ENCODE assay signal across 23 cellular contexts in the genomic region with DNA sequence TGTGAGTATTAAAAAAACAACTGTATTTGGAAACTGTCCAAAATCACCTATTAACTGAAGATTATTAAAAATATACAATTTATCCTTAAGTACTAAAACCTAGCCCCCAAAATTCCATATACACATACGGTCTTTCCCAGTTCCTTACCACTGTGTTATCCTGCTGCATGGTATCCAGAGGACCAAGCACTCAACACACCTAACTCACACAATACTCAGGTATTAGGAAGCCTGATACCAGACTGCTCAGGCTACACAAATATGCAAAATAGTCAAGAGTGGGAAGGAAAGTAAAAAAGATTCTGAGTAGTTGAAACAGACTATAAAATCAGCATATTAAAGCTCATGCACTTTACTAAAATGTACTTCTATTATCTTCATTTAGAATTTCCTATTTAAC.
"Had no signal": no experiment of that assay in that cellular context is flagged by ENCODE, and none has a peak within 500 bp of the region (broad histone marks: within the 10 kb centered on the region; RNA-seq: fewer than 3 reads in every experiment).

No MANE protein-coding gene starts in this region.

- H3K4me1 Mint-ChIP-seq: neural crest cell had no signal

- H3K9me3 ChIP-seq: colonic mucosa, heart right ventricle, ovary, right atrium auricular region, sigmoid colon, stomach, thoracic aorta, transverse colon had no signal

- H3K27ac ChIP-seq: colonic mucosa, heart right ventricle, ovary, right atrium auricular region, sigmoid colon, skin epidermis, stomach, thoracic aorta, transverse colon had no signal

- DNase-seq: cerebellar nuclear complex; colonic mucosa; effector CD8-positive, alpha-beta T cell; heart right ventricle; hypothalamus; islet precursor cell; mesendoderm; naive B cell; ovary; sigmoid colon; stimulated activated CD4-positive, alpha-beta T cell treated with anti-CD3 and anti-CD28 coated beads, Interleukin-2, amount 100 ng/mL, for 24 hours; stimulated activated CD4-positive, alpha-beta T cell treated with anti-CD3 and anti-CD28 coated beads, Interleukin-4, amount 100 ng/mL, for 4 hours; stimulated activated naive CD4-positive, alpha-beta T cell; stomach; substantia nigra; transverse colon had no signal

- ATAC-seq: esophagus mucosa, heart right ventricle, left lobe of liver had no signal

- H3K27me3 Mint-ChIP-seq: naive B cell had no signal

- H3K4me1 ChIP-seq: colonic mucosa, right atrium auricular region, stomach, transverse colon had no signal

- H3K27me3 ChIP-seq: colonic mucosa, heart right ventricle, ovary, right atrium auricular region, sigmoid colon, stomach, transverse colon had no signal

- H3K4me3 ChIP-seq: colonic mucosa, heart right ventricle, lung, ovary, right atrium auricular region, sigmoid colon, skin epidermis, stomach, thoracic aorta, transverse colon had no signal

- H3K36me3 ChIP-seq: ovary, thoracic aorta had no signal

- H3K4me3 Mint-ChIP-seq: naive B cell, neural crest cell had no signal

- H3K9me3 Mint-ChIP-seq: naive B cell, neural crest cell had no signal
